Comparison of ENCODE assay signal across 8 cellular contexts in genomic region chr11:235998-236773, GRCh38.
A peak's percentile ranks its signal among the peaks of the same experiment; 100 is the strongest.
DNase-seq lines count a peak whose midpoint lies in the region; ATAC-seq lines count a peak whose summit lies in the region.

TSS of gene SIRT3 (minus strand) at chr11:236342. CDS start at chr11:236328, 14 bp downstream.

- peak within 1 kb of the TSS; percentile 97 for H3K27ac ChIP-seq in cingulate gyrus (ENCODE audit: low read depth, low read length)
- H3K27ac ChIP-seq in layer of hippocampus (ENCODE audit: low read depth, low read length): peak within 1 kb of the TSS; percentile 96

- H3K27me3 ChIP-seq in layer of hippocampus (ENCODE audit: control insufficient read depth, insufficient read depth, low read length): no peaks in the 10 kb centered on the region

- peak; percentile 62 for ATAC-seq in GM19025 (IDR thresholded peaks at IDR 0.05; ENCODE audit: low read depth, unreplicated experiment)
- ATAC-seq in HG03196 (IDR thresholded peaks at IDR 0.05; ENCODE audit: unreplicated experiment): peak; percentile 71

- DNase-seq in AG20443 (ENCODE audit: low spot score) (peak; percentile 98), NCI-H446 treated with DMSO at 0.1 percent for 48 hours (lab: John Stamatoyannopoulos, UW) (peak; percentile 62)
- peak; percentile 81 to 88 for DNase-seq in activated CD4-positive, alpha-beta T cell treated with anti-CD3 and anti-CD28 coated beads for 4 hours
- DNase-seq in stimulated activated CD4-positive, alpha-beta T cell treated with anti-CD3 and anti-CD28 coated beads, Interleukin-1b, Interleukin-23, amount 100 ng/mL, for 4 hours (ENCODE audit: low read depth in 2 of 2): peak; percentile 70 to 72

Comparison
In these comparisons a context has a peak if more than half of its experiments do, and no peak if none do; other contexts are left out.
1. Peak in every context shown above with its lines: DNase-seq, ATAC-seq and H3K27ac ChIP-seq.